Comparison of ENCODE assay signal across 30 cellular contexts in genomic region chr1:101278238-101278637, GRCh38. TPM values are rescaled to one million over a fixed set of nuclear protein-coding genes. Genes with fewer than 3 reads are reported as not detected.
A peak's percentile ranks its signal among the peaks of the same experiment; 100 is the strongest.
DNase-seq lines count a peak whose midpoint lies in the region; ATAC-seq, FAIRE-seq and TF ChIP-seq lines count a peak whose summit lies in the region.
"Had no signal": no experiment of that assay in that cellular context is flagged by ENCODE, and none has a peak within 500 bp of the region (broad histone marks: within the 10 kb centered on the region; RNA-seq: fewer than 3 reads in every experiment).

No MANE protein-coding gene starts in this region.

- no TSS peak for BruUV-seq in K562 (replicated peaks; lab: Mats Ljungman, UMichigan)

- H3K36me3 ChIP-seq in K562 (ENCODE audit: control insufficient read depth, insufficient read depth, low read length): no peaks in the 10 kb centered on the region
- H3K36me3 ChIP-seq: BLaER1 treated with 17β-estradiol and CSF1 and Interleukin-3, amounts not matched to agents 10 nM and 100 nM; colonic mucosa had no signal

- H3K9me1 ChIP-seq in K562 (ENCODE audit: control insufficient read depth, insufficient read depth, low read length): no peaks in the 10 kb centered on the region

- H4K20me1 ChIP-seq in K562 (replicated peaks; ENCODE audit: control insufficient read depth, insufficient read depth, low read length): no peaks in the 10 kb centered on the region
- H4K20me1 ChIP-seq: BLaER1 treated with 17β-estradiol and CSF1 and Interleukin-3, amounts not matched to agents 10 nM and 100 nM had no signal

- FAIRE-seq in K562 (lab: Jason Lieb, UNC): no peak
- FAIRE-seq: D721Med, RCC 7860, TTC549 had no signal

- peaks cover 5% of the 10 kb centered on the region for H3K27me3 Mint-ChIP-seq in activated naive CD4-positive, alpha-beta T cell treated with anti-CD3 and anti-CD28 coated beads, Interleukin-2, amount 10 ng/mL, durations not matched to agents 7 days and 5 days
- no peaks in the 10 kb centered on the region for H3K27me3 Mint-ChIP-seq in activated naive CD4-positive, alpha-beta T cell treated with anti-CD3 and anti-CD28 coated beads for 36 hours (ENCODE audit: low read depth)
- no peaks in the 10 kb centered on the region for H3K27me3 Mint-ChIP-seq in T-cell

- 0 out of 2 replicates have a peak overlapping the region, but pooled peaks have one; percentile 36 for H2AFZ ChIP-seq in K562 (ENCODE audit: low read depth, low read length)
- H2AFZ ChIP-seq: parathyroid adenoma had no signal

- DNase-seq in activated naive CD4-positive, alpha-beta T cell treated with anti-CD3 and anti-CD28 coated beads, Interleukin-2, amount 10 ng/mL, durations not matched to agents 7 days and 5 days: no peak
- DNase-seq in activated naive CD4-positive, alpha-beta T cell treated with anti-CD3 and anti-CD28 coated beads for 36 hours: no peak
- DNase-seq in T-cell: no peak
- DNase-seq in K562 (ENCODE audit: extremely low read depth in 1 of 4, low spot score in 3 of 4): no peak
- DNase-seq in stimulated activated effector memory CD8-positive, alpha-beta T cell treated with anti-CD3 and anti-CD28 coated beads, Interleukin-12 subunit alpha, Interleukin-12 subunit beta, amount 100 ng/mL, for 72 hours (ENCODE audit: low spot score in 2 of 2): no peak
- DNase-seq: activated CD4-positive, alpha-beta T cell treated with anti-CD3 and anti-CD28 coated beads for 4 hours; activated CD8-positive, alpha-beta memory T cell treated with anti-CD3 and anti-CD28 coated beads, Interleukin-2, amount 50 U/mL, for 48 hours; aorta; colonic mucosa; foreskin melanocyte; mucosa of descending colon; NCI-H1417; NCI-H2081 treated with DMSO at 0.1 percent for 48 hours; NCI-H446; NCI-H774; SIG-M5; stimulated activated CD4-positive, alpha-beta T cell treated with anti-CD3 and anti-CD28 coated beads, Interleukin-2, amount 100 ng/mL, for 24 hours; SW 1271 had no signal

- TF ChIP-seq EP300 in K562 (IDR thresholded peaks at IDR 0.05; ENCODE audit: low read length): no peak

- TF ChIP-seq CTCF in K562 (IDR thresholded peaks at IDR 0.05 in 2 of 3, conservative IDR thresholded peaks at IDR 0.05 in 1 of 3; ENCODE audit: insufficient read depth in 2 of 3, low read depth in 1 of 3, low read length in 3 of 3): no peak

- H3K4me2 ChIP-seq in K562 (ENCODE audit: insufficient read depth, low read length): no peak overlapping the region
- H3K4me2 ChIP-seq: smooth muscle cell had no signal

- H3K27ac ChIP-seq in K562 (ENCODE audit: extremely low read depth, low read depth, low read length): no peak overlapping the region
- H3K27ac ChIP-seq: colonic mucosa, parathyroid adenoma had no signal

- H3K4me1 ChIP-seq in K562 (replicated peaks in 1 of 2; ENCODE audit: control insufficient read depth in 2 of 2, insufficient read depth in 2 of 2, low read length in 2 of 2): peaks cover 4 to 21% of the 10 kb centered on the region in 2 experiments
- H3K4me1 ChIP-seq: colonic mucosa, parathyroid adenoma had no signal

- CTCF ChIA-PET in activated naive CD4-positive, alpha-beta T cell treated with anti-CD3 and anti-CD28 coated beads, Interleukin-2, amount 10 ng/mL, durations not matched to agents 7 days and 5 days (lab: Charles Lee): interaction anchor here (1.0 to 3.0 kb wide), 7 partner anchors 10 to 142 kb away, joined by 3 to 7 read pairs (median 5); no protein-coding TSS in a partner anchor
- CTCF ChIA-PET in activated naive CD4-positive, alpha-beta T cell treated with anti-CD3 and anti-CD28 coated beads for 36 hours (lab: Charles Lee): interaction anchor here (0.6 to 2.6 kb wide), 9 partner anchors 8 to 360 kb away, joined by 3 to 27 read pairs (median 4); no protein-coding TSS in a partner anchor
- CTCF ChIA-PET in T-cell (lab: Charles Lee) (interaction anchor here (0.6 to 2.4 kb wide), 8 partner anchors 10 to 357 kb away, joined by 3 to 27 read pairs (median 4); no protein-coding TSS in a partner anchor), K562 (lab: Yijun Ruan, JAX; ENCODE audit: low intra/inter-chr PET ratio) (interaction anchor here (1.0 kb wide), 1 partner anchor 10 kb away, joined by 3 read pairs; no protein-coding TSS in a partner anchor)

- peaks cover 18% of the 10 kb centered on the region for H3K36me3 Mint-ChIP-seq in activated naive CD4-positive, alpha-beta T cell treated with anti-CD3 and anti-CD28 coated beads, Interleukin-2, amount 10 ng/mL, durations not matched to agents 7 days and 5 days
- H3K36me3 Mint-ChIP-seq in activated naive CD4-positive, alpha-beta T cell treated with anti-CD3 and anti-CD28 coated beads for 36 hours (ENCODE audit: low read depth): peaks cover 2% of the 10 kb centered on the region
- peaks cover 3% of the 10 kb centered on the region for H3K36me3 Mint-ChIP-seq in T-cell
- no peaks in the 10 kb centered on the region for H3K36me3 Mint-ChIP-seq in stimulated activated effector memory CD8-positive, alpha-beta T cell treated with anti-CD3 and anti-CD28 coated beads, Interleukin-12 subunit alpha, Interleukin-12 subunit beta, amount 100 ng/mL, for 72 hours
- H3K36me3 Mint-ChIP-seq: type B pancreatic cell had no signal

- H3K4me3 Mint-ChIP-seq in activated naive CD4-positive, alpha-beta T cell treated with anti-CD3 and anti-CD28 coated beads, Interleukin-2, amount 10 ng/mL, durations not matched to agents 7 days and 5 days: peak overlapping the region; percentile 53
- no peak overlapping the region for H3K4me3 Mint-ChIP-seq in activated naive CD4-positive, alpha-beta T cell treated with anti-CD3 and anti-CD28 coated beads for 36 hours
- peak overlapping the region in 1 of 3 donors; percentile 58 for H3K4me3 Mint-ChIP-seq in T-cell
- peak overlapping the region; percentile 13 for H3K4me3 Mint-ChIP-seq in stimulated activated effector memory CD8-positive, alpha-beta T cell treated with anti-CD3 and anti-CD28 coated beads, Interleukin-12 subunit alpha, Interleukin-12 subunit beta, amount 100 ng/mL, for 72 hours
- H3K4me3 Mint-ChIP-seq: neural crest cell, type B pancreatic cell had no signal

- H3K27ac Mint-ChIP-seq in activated naive CD4-positive, alpha-beta T cell treated with anti-CD3 and anti-CD28 coated beads, Interleukin-2, amount 10 ng/mL, durations not matched to agents 7 days and 5 days: peak overlapping the region; percentile 91
- H3K27ac Mint-ChIP-seq in activated naive CD4-positive, alpha-beta T cell treated with anti-CD3 and anti-CD28 coated beads for 36 hours: no peak overlapping the region
- peak overlapping the region; percentile 93 to 96 for H3K27ac Mint-ChIP-seq in T-cell
- H3K27ac Mint-ChIP-seq in stimulated activated effector memory CD8-positive, alpha-beta T cell treated with anti-CD3 and anti-CD28 coated beads, Interleukin-12 subunit alpha, Interleukin-12 subunit beta, amount 100 ng/mL, for 72 hours: peak overlapping the region; percentile 8
- H3K27ac Mint-ChIP-seq: type B pancreatic cell had no signal

- no peak for ATAC-seq in T-cell (replicated peaks in 1 of 4)
- no peak for ATAC-seq in K562
- peak; percentile 82 for ATAC-seq in stimulated activated effector memory CD8-positive, alpha-beta T cell treated with anti-CD3 and anti-CD28 coated beads, Interleukin-12 subunit alpha, Interleukin-12 subunit beta, amount 100 ng/mL, for 72 hours
- no peak for ATAC-seq in GM18519 (IDR thresholded peaks at IDR 0.05; ENCODE audit: low FRiP score, unreplicated experiment)
- no peak for ATAC-seq in GM19035 (IDR thresholded peaks at IDR 0.05; ENCODE audit: unreplicated experiment)
- ATAC-seq: esophagus mucosa had no signal

- H3K9me3 ChIP-seq in K562 (replicated peaks; ENCODE audit: control insufficient read depth, insufficient read depth, low read depth, low read length): no peaks in the 10 kb centered on the region
- H3K9me3 ChIP-seq: BLaER1 treated with 17β-estradiol and CSF1 and Interleukin-3, amounts not matched to agents 10 nM and 100 nM; colonic mucosa; mucosa of descending colon had no signal

- no peak overlapping the region for H3K4me3 ChIP-seq in K562
- H3K4me3 ChIP-seq: BLaER1 treated with 17β-estradiol and CSF1 and Interleukin-3, amounts not matched to agents 10 nM and 100 nM; colonic mucosa; lung; mucosa of descending colon; smooth muscle cell had no signal

- H3K4me1 Mint-ChIP-seq in activated naive CD4-positive, alpha-beta T cell treated with anti-CD3 and anti-CD28 coated beads, Interleukin-2, amount 10 ng/mL, durations not matched to agents 7 days and 5 days: peaks cover 76% of the 10 kb centered on the region
- peaks cover 65% of the 10 kb centered on the region for H3K4me1 Mint-ChIP-seq in activated naive CD4-positive, alpha-beta T cell treated with anti-CD3 and anti-CD28 coated beads for 36 hours (ENCODE audit: low read depth)
- peaks cover 79 to 91% (median 91%) of the 10 kb centered on the region in 3 donors for H3K4me1 Mint-ChIP-seq in T-cell
- peaks cover 67% of the 10 kb centered on the region for H3K4me1 Mint-ChIP-seq in stimulated activated effector memory CD8-positive, alpha-beta T cell treated with anti-CD3 and anti-CD28 coated beads, Interleukin-12 subunit alpha, Interleukin-12 subunit beta, amount 100 ng/mL, for 72 hours
- H3K4me1 Mint-ChIP-seq: neural crest cell had no signal

- no peak for TF ChIP-seq RAD21 in K562 (CRISPR knock-in tag; conservative IDR thresholded peaks at IDR 0.05 in 1 of 2, IDR thresholded peaks at IDR 0.05 in 1 of 2)

- H3K9ac ChIP-seq in K562 (ENCODE audit: insufficient read depth in 1 of 2, low read depth in 2 of 2, low read length in 2 of 2): no peak overlapping the region
- H3K9ac ChIP-seq: BLaER1 treated with 17β-estradiol and CSF1 and Interleukin-3, amounts not matched to agents 10 nM and 100 nM; parathyroid adenoma had no signal

- POLR2A ChIA-PET in T-cell (lab: Charles Lee) (interaction anchor here (0.6 to 0.9 kb wide), 3 partner anchors 8 to 13 kb away, joined by 3 to 11 read pairs (median 7); no protein-coding TSS in a partner anchor), K562 (lab: Yijun Ruan, JAX) (interaction anchor here (0.9 to 1.2 kb wide), 3 partner anchors 10 to 17 kb away, joined by 3 to 4 read pairs (median 3); no protein-coding TSS in a partner anchor)

- no peaks in the 10 kb centered on the region for H3K79me2 ChIP-seq in K562 (ENCODE audit: control insufficient read depth, insufficient read depth, low read length)
- H3K79me2 ChIP-seq: parathyroid adenoma had no signal

- in situ Hi-C loops in K562 (cut with MboI): no loop called here

- no peak for TF ChIP-seq POLR2A in K562 (conservative IDR thresholded peaks at IDR 0.05)

- peaks cover 4% of the 10 kb centered on the region for H3K9me3 Mint-ChIP-seq in activated naive CD4-positive, alpha-beta T cell treated with anti-CD3 and anti-CD28 coated beads, Interleukin-2, amount 10 ng/mL, durations not matched to agents 7 days and 5 days
- no peaks in the 10 kb centered on the region for H3K9me3 Mint-ChIP-seq in activated naive CD4-positive, alpha-beta T cell treated with anti-CD3 and anti-CD28 coated beads for 36 hours
- no peaks in the 10 kb centered on the region for H3K9me3 Mint-ChIP-seq in T-cell
- H3K9me3 Mint-ChIP-seq in stimulated activated effector memory CD8-positive, alpha-beta T cell treated with anti-CD3 and anti-CD28 coated beads, Interleukin-12 subunit alpha, Interleukin-12 subunit beta, amount 100 ng/mL, for 72 hours: no peaks in the 10 kb centered on the region
- H3K9me3 Mint-ChIP-seq: neural crest cell, type B pancreatic cell had no signal

- H3K27me3 ChIP-seq in K562 (ENCODE audit: control insufficient read depth in 2 of 2, insufficient read depth in 2 of 2, low read length in 2 of 2): no peaks in the 10 kb centered on the region; a peak in 1 of 5 replicates
- H3K27me3 ChIP-seq: BLaER1 treated with 17β-estradiol and CSF1 and Interleukin-3, amounts not matched to agents 10 nM and 100 nM; colonic mucosa had no signal

- intact Hi-C loops in activated naive CD4-positive, alpha-beta T cell treated with anti-CD3 and anti-CD28 coated beads for 36 hours (cut with micrococcal nuclease): no loop called here
- intact Hi-C loops in K562 (cut with micrococcal nuclease): no loop called here

- 21% methylated on average over 4 of the region's 4 CpGs for WGBS in K562 (ENCODE audit: insufficient coverage, low coverage, missing lambda C conversion rate)

RNA-seq across cellular contexts. Expression of gene S1PR1, which starts 41.4 kb away (rescaled TPM):
- 100 to 1,000 TPM; 129 to 131 TPM for total RNA-seq in activated naive CD4-positive, alpha-beta T cell treated with anti-CD3 and anti-CD28 coated beads for 36 hours
- total RNA-seq in T-cell (100 to 1,000 TPM; 178 to 368 (median 354) TPM), K562 (2014; rRNA removed) (0.36 and 0.41 TPM in 2 replicates), K562 (2014; rRNA removed; fragmentation: Illumina TruSeq; extraction: Trizol) (0.29 and 0.32 TPM in 2 replicates), K562 (2015; rRNA removed; fragmentation: Illumina TruSeq; extraction: Trizol) (1.2 TPM in 2 replicates), K562 (2021) (0.73 and 1.1 TPM in 2 replicates)
- total RNA-seq in K562 (2011; cell fraction: chromatin; rRNA removed; ENCODE audit: low replicate concordance): 0.93 and 1.5 TPM in 2 replicates
- 0.92 and 1.3 TPM in 2 replicates for total RNA-seq in K562 (2011; cell fraction: nucleolus; rRNA removed)
- 0.61 and 0.73 TPM in 2 replicates for total RNA-seq in K562 (2011; cell fraction: nucleoplasm; rRNA removed)
- polyA plus RNA-seq in K562 (2011; rRNA removed) (0.85 and 1.0 TPM in 2 replicates), K562 (2014; fragmentation: Illumina TruSeq; extraction: Trizol) (0.43 and 0.54 TPM in 2 replicates), K562 (2014; fragmentation: Nextera tagmentation; extraction: Ambion mirVana) (under 1 TPM; 0.22 to 0.51 TPM), K562 (2014; rRNA removed) (0.32 and 0.34 TPM in 2 replicates)
- 1.4 and 1.7 TPM in 2 replicates for polyA plus RNA-seq in K562 (2011; cell fraction: cytosol; rRNA removed)
- polyA plus RNA-seq in K562 (2011; cell fraction: nucleus; rRNA removed): 2.9 and 4.5 TPM in 2 replicates
- 1.6 and 1.9 TPM in 2 replicates for polyA plus RNA-seq in K562 (2012)
- polyA minus RNA-seq in K562 (2011; rRNA and poly(A)+ RNA removed): 1.7 TPM in 2 replicates
- 0.95 TPM in 1 of 2 replicates, not detected in the other for polyA minus RNA-seq in K562 (2011; cell fraction: cytosol; rRNA and poly(A)+ RNA removed)
- polyA minus RNA-seq in K562 (2011; cell fraction: nucleus; rRNA and poly(A)+ RNA removed): 2.7 and 3.4 TPM in 2 replicates

Comparison
In these comparisons a context has a peak if more than half of its experiments do, and no peak if none do; other contexts are left out.
1. RNA of gene S1PR1, which starts 41.4 kb away (total RNA-seq): 178 to 368 TPM in T-cell and 129 to 131 TPM in activated naive CD4-positive, alpha-beta T cell treated with anti-CD3 and anti-CD28 coated beads for 36 hours; 0.29 to 1.5 TPM in K562; every median in the first group is over 10 times any median in the second.